In the genomic region with DNA sequence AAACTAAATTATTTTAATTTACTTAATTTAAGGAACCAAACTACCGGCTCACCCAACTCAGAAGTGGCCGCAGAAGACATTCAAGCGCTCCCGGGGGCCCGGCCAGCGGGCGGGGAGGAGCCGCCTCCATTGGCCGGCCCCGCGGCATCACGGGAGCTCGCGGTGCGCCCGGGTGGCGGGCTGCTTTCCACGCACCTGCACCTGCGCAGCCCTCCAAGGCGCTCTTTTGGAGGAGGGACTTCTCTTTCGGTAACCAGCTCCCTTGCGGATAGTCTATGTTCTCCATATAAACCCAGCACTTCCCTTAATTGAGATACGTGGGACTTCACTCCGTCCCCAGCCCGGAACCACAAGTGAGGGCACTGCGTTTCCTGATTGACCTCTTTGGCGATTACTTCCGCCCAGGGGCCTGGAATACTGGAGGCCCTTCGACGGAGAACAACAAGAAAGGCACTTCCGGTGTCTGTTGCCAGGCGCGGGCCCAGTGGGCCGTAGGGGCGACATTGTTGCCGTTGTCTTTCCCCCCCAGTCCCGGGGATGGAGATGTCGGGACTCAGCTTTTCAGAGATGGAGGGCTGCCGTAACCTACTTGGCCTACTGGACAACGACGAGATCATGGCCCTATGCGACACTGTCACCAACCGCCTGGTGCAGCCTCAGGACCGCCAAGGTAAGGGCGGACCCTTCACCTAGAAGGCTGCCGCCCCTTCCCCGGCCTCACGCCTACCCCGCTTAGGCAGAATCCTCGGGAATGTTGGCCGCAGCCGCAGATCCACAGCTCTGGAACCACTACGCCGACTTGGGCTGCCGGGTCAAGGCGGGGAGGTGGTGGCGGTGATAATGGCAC, we compare ENCODE assay signal across 8 cellular contexts. TPM values are rescaled to one million over a fixed set of nuclear protein-coding genes. Genes with fewer than 3 reads are reported as not detected.
A peak's percentile ranks its signal among the peaks of the same experiment; 100 is the strongest.
DNase-seq lines count a peak whose midpoint lies in the region; ATAC-seq and TF ChIP-seq lines count a peak whose summit lies in the region.

A gene (plus strand): TSS at position 444 of the 847 bp plus-strand sequence. CDS start 94 bp downstream, at position 538.

- intact Hi-C loops in IMR-90 (cut with micrococcal nuclease), result no loop called here

- WGBS in IMR-90 (ENCODE audit: extremely low coverage in 2 of 2, insufficient read length in 1 of 2), 2 experiments, result 0% methylated on average over 11 of the region's 57 CpGs; no CpG with 5 or more reads in 1 of the 2 experiments

- TF ChIP-seq POLR2A in IMR-90 (IDR thresholded peaks at IDR 0.05; ENCODE audit: low read depth, low read length), result no peak; the same call in 1 of the 2 replicates

- H3K14ac ChIP-seq in IMR-90 (replicated peaks; ENCODE audit: low read depth, low read length), result peak within 1 kb of the TSS; percentile 88

- H4K91ac ChIP-seq in IMR-90 (ENCODE audit: insufficient read depth, low read depth, low read length), result peak within 1 kb of the TSS; percentile 91

- peak within 1 kb of the TSS; percentile 86 for H3K18ac ChIP-seq in IMR-90 (ENCODE audit: low read depth, low read length)

- H4K20me1 ChIP-seq in IMR-90 (ENCODE audit: insufficient read depth, low read length), result no peaks in the 10 kb centered on the region

- H3K4me3 ChIP-seq in IMR-90 (ENCODE audit: insufficient read depth, low read depth, low read length) (peak within 1 kb of the TSS; percentile 99), epithelial cell of proximal tubule (ENCODE audit: low read depth, low read length) (peak within 1 kb of the TSS; percentile 99)

- H3K9ac ChIP-seq in IMR-90 (ENCODE audit: low read depth, low read length), result peak within 1 kb of the TSS; percentile 85

- peak within 1 kb of the TSS; percentile 98 for H2AFZ ChIP-seq in IMR-90 (replicated peaks; ENCODE audit: low read length, poor library complexity)

- peak within 1 kb of the TSS; percentile 41 for H2AK5ac ChIP-seq in IMR-90 (ENCODE audit: low read depth, low read length)

- dilution Hi-C loops in IMR-90 (cut with HindIII; ENCODE audit: low sequenced_read_pairs, unreplicated experiment), result no loop called here

- peak within 1 kb of the TSS; percentile 90 for H3K27ac ChIP-seq in IMR-90 (ENCODE audit: insufficient read depth, low read length)

- no peak for TF ChIP-seq RAD21 in IMR-90 (IDR thresholded peaks at IDR 0.05; ENCODE audit: low read length)

- DNase-seq in DMS153 (lab: John Stamatoyannopoulos, UW) (peak; percentile 78), IMR-90 (peak; percentile 89), OCI-M2 (lab: John Stamatoyannopoulos, UW; ENCODE audit: unreplicated experiment) (peak; percentile 58), activated T-cell treated with anti-CD3 and anti-CD28 coated beads for 48 hours (ENCODE audit: low read depth) (peak; percentile 75), epithelial cell of proximal tubule (ENCODE audit: low read depth) (peak; percentile 68), mucosa of gallbladder (ENCODE audit: low spot score) (peak; percentile 88)
- DNase-seq in stimulated activated CD8-positive, alpha-beta memory T cell treated with anti-CD3 and anti-CD28 coated beads, Interleukin-4, amount 100 ng/mL, for 24 hours (ENCODE audit: low read depth), result peak; percentile 66

- CTCF ChIA-PET in IMR-90 (lab: Yijun Ruan, JAX), result interaction anchor here (0.6 kb wide), 3 partner anchors 20 to 133 kb away, joined by 3 to 6 read pairs (median 3); a partner anchor contains a TSS

- H3K9me1 ChIP-seq in IMR-90 (ENCODE audit: insufficient read depth, low read length), result no peaks in the 10 kb centered on the region

- H3K56ac ChIP-seq in IMR-90 (ENCODE audit: extremely low read depth, insufficient read depth, low read length), result peak within 1 kb of the TSS; percentile 96

- no peak for TF ChIP-seq CTCF in IMR-90 (conservative IDR thresholded peaks at IDR 0.05; ENCODE audit: low read depth, low read length)
- TF ChIP-seq CTCF in epithelial cell of proximal tubule (conservative IDR thresholded peaks at IDR 0.05; ENCODE audit: low read depth, low read length), result no peak

- H3K23ac ChIP-seq in IMR-90 (ENCODE audit: low read depth, low read length), result peak within 1 kb of the TSS; percentile 87

- H4K8ac ChIP-seq in IMR-90 (ENCODE audit: low read depth in 2 of 2, low read length in 2 of 2), result peak within 1 kb of the TSS; percentile 92 to 98

- H3K79me1 ChIP-seq in IMR-90 (ENCODE audit: low read depth in 1 of 2, low read length in 2 of 2), result peaks cover 8 to 28% of the 10 kb centered on the region in 2 experiments; a peak in 3 of 4 replicates

- H3K36me3 ChIP-seq in IMR-90 (ENCODE audit: control insufficient read depth, insufficient read depth, low read length), result peaks cover 5% of the 10 kb centered on the region; the same call in 1 of the 2 replicates

- H2BK5ac ChIP-seq in IMR-90 (ENCODE audit: low read depth, low read length, poor library complexity, severe bottlenecking), result peak within 1 kb of the TSS; percentile 82

- H3K4ac ChIP-seq in IMR-90 (ENCODE audit: low read depth, low read length), result peak within 1 kb of the TSS; percentile 94

- H2BK20ac ChIP-seq in IMR-90 (ENCODE audit: low read depth, low read length), result peak within 1 kb of the TSS; percentile 54

- peak within 1 kb of the TSS; percentile 76 for H2BK120ac ChIP-seq in IMR-90 (ENCODE audit: low read depth, low read length)

- peak within 1 kb of the TSS; percentile 98 for H3K4me2 ChIP-seq in IMR-90 (ENCODE audit: low read depth, low read length)

- in situ Hi-C loops in IMR-90 (cut with MboI; ENCODE audit: low sequenced_read_pairs), result loop anchor here (25.0 kb wide), 1 partner anchor 1162 kb away; a partner anchor contains a TSS

- POLR2A ChIA-PET in IMR-90 (lab: Charles Lee; ENCODE audit: unreplicated experiment), result no interaction called here

- no peaks in the 10 kb centered on the region for H3K9me3 ChIP-seq in IMR-90 (ENCODE audit: control insufficient read depth, insufficient read depth, low read length)

- TSS peak; percentile 48 for BruUV-seq in IMR-90 (replicated peaks; lab: Mats Ljungman, UMichigan)

- H4K5ac ChIP-seq in IMR-90 (ENCODE audit: low read depth, low read length), result peak within 1 kb of the TSS; percentile 94

- peak; percentile 74 for ATAC-seq in GM21529 (IDR thresholded peaks at IDR 0.05; ENCODE audit: unreplicated experiment)
- ATAC-seq in IMR-90 (ENCODE audit: low read depth), result peak; percentile 94

- H2AK9ac ChIP-seq in IMR-90 (replicated peaks; ENCODE audit: low read depth, low read length, poor library complexity), result peak within 1 kb of the TSS; percentile 91

- no peaks in the 10 kb centered on the region for H3K27me3 ChIP-seq in IMR-90 (ENCODE audit: control insufficient read depth, insufficient read depth, low read length)

- H3K4me1 ChIP-seq in IMR-90 (ENCODE audit: control insufficient read depth, insufficient read depth, low read length), result no peaks in the 10 kb centered on the region

- H2BK15ac ChIP-seq in IMR-90 (ENCODE audit: low read depth, low read length), result peak within 1 kb of the TSS; percentile 75; the same call in 1 of the 3 replicates

TF ChIP-seq in IMR-90, 13 proteins besides CTCF, POLR2A, EP300 and RAD21:
- TF ChIP-seq CEBPB (IDR thresholded peaks at IDR 0.05; ENCODE audit: low read depth, low read length) (no peak), FOS (IDR thresholded peaks at IDR 0.05; ENCODE audit: low read depth, low read length) (no peak), RFX5 (IDR thresholded peaks at IDR 0.05; ENCODE audit: low read depth, low read length) (no peak), MAFK (IDR thresholded peaks at IDR 0.05; ENCODE audit: low read depth, low read length) (no peak), CHD1 (IDR thresholded peaks at IDR 0.05; ENCODE audit: low read depth, low read length) (no peak), SMC3 (IDR thresholded peaks at IDR 0.05; ENCODE audit: low read depth, low read length) (no peak), MAZ (IDR thresholded peaks at IDR 0.05; ENCODE audit: borderline replicate concordance, low read depth, low read length) (peak; percentile 71), NFE2L2 (IDR thresholded peaks at IDR 0.05; ENCODE audit: low read depth, low read length) (no peak), BHLHE40 (IDR thresholded peaks at IDR 0.05; ENCODE audit: low read depth, low read length) (peak; percentile 12; the same call in 1 of the 2 replicates), MXI1 (IDR thresholded peaks at IDR 0.05; ENCODE audit: borderline replicate concordance, low read depth, low read length) (peak; percentile 75), RCOR1 (IDR thresholded peaks at IDR 0.05; ENCODE audit: insufficient replicate concordance, low read length) (peak; percentile 48)
- TF ChIP-seq, protein P1, sequence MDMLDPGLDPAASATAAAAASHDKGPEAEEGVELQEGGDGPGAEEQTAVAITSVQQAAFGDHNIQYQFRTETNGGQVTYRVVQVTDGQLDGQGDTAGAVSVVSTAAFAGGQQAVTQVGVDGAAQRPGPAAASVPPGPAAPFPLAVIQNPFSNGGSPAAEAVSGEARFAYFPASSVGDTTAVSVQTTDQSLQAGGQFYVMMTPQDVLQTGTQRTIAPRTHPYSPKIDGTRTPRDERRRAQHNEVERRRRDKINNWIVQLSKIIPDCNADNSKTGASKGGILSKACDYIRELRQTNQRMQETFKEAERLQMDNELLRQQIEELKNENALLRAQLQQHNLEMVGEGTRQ (IDR thresholded peaks at IDR 0.05; ENCODE audit: low read depth, low read length), result no peak
- TF ChIP-seq, protein P2, sequence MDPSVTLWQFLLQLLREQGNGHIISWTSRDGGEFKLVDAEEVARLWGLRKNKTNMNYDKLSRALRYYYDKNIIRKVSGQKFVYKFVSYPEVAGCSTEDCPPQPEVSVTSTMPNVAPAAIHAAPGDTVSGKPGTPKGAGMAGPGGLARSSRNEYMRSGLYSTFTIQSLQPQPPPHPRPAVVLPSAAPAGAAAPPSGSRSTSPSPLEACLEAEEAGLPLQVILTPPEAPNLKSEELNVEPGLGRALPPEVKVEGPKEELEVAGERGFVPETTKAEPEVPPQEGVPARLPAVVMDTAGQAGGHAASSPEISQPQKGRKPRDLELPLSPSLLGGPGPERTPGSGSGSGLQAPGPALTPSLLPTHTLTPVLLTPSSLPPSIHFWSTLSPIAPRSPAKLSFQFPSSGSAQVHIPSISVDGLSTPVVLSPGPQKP (IDR thresholded peaks at IDR 0.05; ENCODE audit: borderline replicate concordance, low read depth, low read length), result no peak

RNA-seq across cellular contexts. Expression of the gene that starts here (rescaled TPM):
- total RNA-seq in IMR-90 (2012; rRNA removed), result 16.7 and 27.8 TPM in 2 replicates
- 9.2 and 11.1 TPM in 2 replicates for polyA plus RNA-seq in IMR-90 (2012; rRNA removed)
- polyA plus RNA-seq in IMR-90 (2012; cell fraction: cytosol; rRNA removed), result 1.7 and 1.9 TPM in 2 replicates
- polyA plus RNA-seq in IMR-90 (2012; cell fraction: nucleus; rRNA removed; ENCODE audit: low replicate concordance), result 0.69 and 2.5 TPM in 2 replicates
- 15.3 and 16.5 TPM in 2 replicates for total RNA-seq in epithelial cell of proximal tubule
- total RNA-seq in mucosa of gallbladder, result 17.6 TPM

Comparison
In these comparisons a context has a peak if more than half of its experiments do, and no peak if none do; other contexts are left out.
1. Peak in every context shown above with its lines: DNase-seq, ATAC-seq, H3K4me3 ChIP-seq and H3K27ac ChIP-seq.